1 cellular context compared by ENCODE assay signal in the genomic region with DNA sequence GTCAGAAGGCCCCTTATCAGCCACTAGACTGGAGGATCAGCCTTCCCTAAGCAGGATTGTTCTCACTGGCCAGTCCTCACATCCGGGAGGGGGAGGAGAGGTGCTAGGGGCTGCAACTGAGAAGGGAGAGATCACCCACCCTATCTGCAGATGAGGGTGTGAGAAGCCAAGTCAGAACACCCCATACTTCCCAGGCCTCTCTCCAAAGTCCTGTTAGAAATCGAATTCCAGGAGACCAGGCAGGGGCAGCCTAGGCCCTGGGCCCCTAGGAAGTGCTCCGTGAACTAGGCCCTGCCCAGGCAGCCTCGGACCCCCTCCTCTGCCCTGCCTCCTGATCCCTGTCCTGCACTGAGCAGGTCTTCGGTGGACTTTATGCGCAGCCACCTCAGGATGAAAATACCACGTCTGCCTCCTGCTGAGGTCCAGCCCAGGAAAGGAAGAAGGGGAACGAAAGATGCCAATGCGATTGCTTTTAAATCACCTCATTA.
TF ChIP-seq lines count a peak whose summit lies in the region.

No MANE protein-coding gene starts in this region.

TF ChIP-seq in H1, 55 proteins besides CTCF, POLR2A, EP300 and RAD21:
- TF ChIP-seq SUZ12 (IDR thresholded peaks at IDR 0.05; ENCODE audit: low read length) = no peak
- TF ChIP-seq, protein P1, sequence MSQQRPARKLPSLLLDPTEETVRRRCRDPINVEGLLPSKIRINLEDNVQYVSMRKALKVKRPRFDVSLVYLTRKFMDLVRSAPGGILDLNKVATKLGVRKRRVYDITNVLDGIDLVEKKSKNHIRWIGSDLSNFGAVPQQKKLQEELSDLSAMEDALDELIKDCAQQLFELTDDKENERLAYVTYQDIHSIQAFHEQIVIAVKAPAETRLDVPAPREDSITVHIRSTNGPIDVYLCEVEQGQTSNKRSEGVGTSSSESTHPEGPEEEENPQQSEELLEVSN (IDR thresholded peaks at IDR 0.05) = no peak
- TF ChIP-seq BCL11A (IDR thresholded peaks at IDR 0.05; ENCODE audit: low read depth in 2 of 2, low read length in 2 of 2) = no peak
- no peak for TF ChIP-seq TAF1 (IDR thresholded peaks at IDR 0.05; ENCODE audit: low read depth, low read length)
- no peak for TF ChIP-seq KDM1A (IDR thresholded peaks at IDR 0.05; ENCODE audit: borderline replicate concordance, low read length)
